Comparison of ENCODE assay signal across 8 cellular contexts in genomic region chr14:75428230-75429104, GRCh38. TPM values are rescaled to one million over a fixed set of nuclear protein-coding genes. Genes with fewer than 3 reads are reported as not detected.
DNase-seq lines count a peak whose midpoint lies in the region; ATAC-seq and TF ChIP-seq lines count a peak whose summit lies in the region.

No MANE protein-coding gene starts in this region.

- DNase-seq in NCI-H2107 (lab: John Stamatoyannopoulos, UW) (peak; percentile 19), NCI-H2107 treated with DMSO at 0.1 percent for 48 hours (lab: John Stamatoyannopoulos, UW; ENCODE audit: unreplicated experiment) (no peak), epithelial cell of prostate (ENCODE audit: low read depth, low spot score) (no peak), NCI-H187 treated with DMSO at 0.1 percent for 48 hours (lab: John Stamatoyannopoulos, UW) (no peak)

- H3K4me3 ChIP-seq in mucosa of stomach (ENCODE audit: low read length) (peak overlapping the region; percentile 42), urinary bladder (ENCODE audit: low read depth, low read length) (peak overlapping the region; percentile 91)

- H3K27ac ChIP-seq in VCaP, result peak overlapping the region; percentile 76; the same call in 1 of the 2 replicates
- H3K27ac ChIP-seq in epithelial cell of prostate, result peak overlapping the region; percentile 32
- peak overlapping the region; percentile 44 for H3K27ac ChIP-seq in urinary bladder (ENCODE audit: low read depth)

- H3K36me3 ChIP-seq in mucosa of stomach (ENCODE audit: control insufficient read depth, insufficient read depth, low read length), result peaks cover 5% of the 10 kb centered on the region
- H3K36me3 ChIP-seq in urinary bladder (ENCODE audit: insufficient read depth), result peaks cover 1% of the 10 kb centered on the region

- H3K27me3 ChIP-seq in mucosa of stomach (ENCODE audit: control insufficient read depth, insufficient read depth, low read length), result no peaks in the 10 kb centered on the region

- ATAC-seq in HG02970 (IDR thresholded peaks at IDR 0.05; ENCODE audit: low FRiP score, unreplicated experiment), result peak; percentile 17

- peaks cover 45% of the 10 kb centered on the region for H3K4me1 ChIP-seq in mucosa of stomach (ENCODE audit: control insufficient read depth, insufficient read depth, low read length)
- no peaks in the 10 kb centered on the region for H3K4me1 ChIP-seq in urinary bladder (ENCODE audit: insufficient read depth)

- no peaks in the 10 kb centered on the region for H3K9me3 ChIP-seq in mucosa of stomach (ENCODE audit: control insufficient read depth, low read length)

- TF ChIP-seq CTCF in VCaP (conservative IDR thresholded peaks at IDR 0.05), result no peak

- H3K9ac ChIP-seq in mucosa of stomach (ENCODE audit: low read length), result peak overlapping the region; percentile 76

- 1% methylated on average over 64 of the region's 64 CpGs for WGBS in urinary bladder

RNA-seq across cellular contexts. Expression of gene JDP2, which starts 0.6 kb away (rescaled TPM):
- total RNA-seq in urinary bladder, result 24.6 TPM
- polyA plus RNA-seq in urinary bladder, result 39.3 TPM
